ENCODE assay signal across 1 cellular context in genomic region chr9:122291458-122291857, GRCh38.
TF ChIP-seq lines count a peak whose summit lies in the region.

No MANE protein-coding gene starts in this region.

TF ChIP-seq in K562, 482 proteins besides CTCF, POLR2A, EP300 and RAD21 (continued from another document):
- no peak for TF ChIP-seq BRF2 (IDR thresholded peaks at IDR 0.05; ENCODE audit: borderline replicate concordance, insufficient read depth, insufficient read length)
